In genomic region chr17:13420294-13421277, GRCh38 we compare ENCODE assay signal across 8 cellular contexts.
A peak's percentile ranks its signal among the peaks of the same experiment; 100 is the strongest.
DNase-seq lines count a peak whose midpoint lies in the region; ATAC-seq and TF ChIP-seq lines count a peak whose summit lies in the region.

No MANE protein-coding gene starts in this region.

- POLR2A ChIA-PET in RWPE1 (lab: Yijun Ruan, JAX; ENCODE audit: low non-redundant PET): no interaction called here

- ATAC-seq in upper lobe of left lung (ENCODE audit: low FRiP score in 2 of 2): peak; percentile 64 to 79

- H3K36me3 ChIP-seq in upper lobe of left lung: no peaks in the 10 kb centered on the region

- peaks cover 10 to 18% (median 10%) of the 10 kb centered on the region in 4 donors for H3K4me1 ChIP-seq in upper lobe of left lung

- CTCF ChIA-PET in RWPE1 (lab: Yijun Ruan, JAX): no interaction called here

- no peaks in the 10 kb centered on the region for H3K9me3 ChIP-seq in upper lobe of left lung

- DNase-seq in SIG-M5 treated with dmso at 0.1 percent for 504 hours (lab: John Stamatoyannopoulos, UW; ENCODE audit: unreplicated experiment) (peak; percentile 52), SIG-M5 (lab: John Stamatoyannopoulos, UW) (no peak), RWPE1 (ENCODE audit: low spot score) (peak; percentile 62), fibroblast of villous mesenchyme (ENCODE audit: low read depth) (peak; percentile 91), upper lobe of left lung (peak in 1 of 2 donors; percentile 28), NK-92 (lab: John Stamatoyannopoulos, UW; ENCODE audit: unreplicated experiment) (no peak), NCI-H526 treated with DMSO at 0.1 percent for 48 hours (lab: John Stamatoyannopoulos, UW) (no peak), NCI-H1092 (lab: John Stamatoyannopoulos, UW) (no peak)

- H3K27me3 ChIP-seq in upper lobe of left lung: no peaks in the 10 kb centered on the region

- TF ChIP-seq EP300 in upper lobe of left lung (IDR thresholded peaks at IDR 0.05): peak; percentile 19 to 99 (median 73)

- H3K27ac ChIP-seq in RWPE1 (peak overlapping the region; percentile 66), upper lobe of left lung (peak overlapping the region in 3 of 4 donors; percentile 54 to 71 (median 71))

- TF ChIP-seq CTCF in RWPE1 (conservative IDR thresholded peaks at IDR 0.05; ENCODE audit: low read depth) (no peak), fibroblast of villous mesenchyme (IDR thresholded peaks at IDR 0.05; ENCODE audit: insufficient read depth, low read depth, low read length) (no peak), upper lobe of left lung (IDR thresholded peaks at IDR 0.05) (peak in 1 of 6 experiments; percentile 10)

- WGBS in upper lobe of left lung, 2 donors: 67 to 75% methylated on average over 4 of the region's 4 CpGs

- TF ChIP-seq POLR2A in upper lobe of left lung (IDR thresholded peaks at IDR 0.05): peak in 1 of 4 donors; percentile 11

- no peak overlapping the region for H3K4me3 ChIP-seq in fibroblast of villous mesenchyme (ENCODE audit: low read depth, low read length)
- H3K4me3 ChIP-seq in upper lobe of left lung: no peak overlapping the region

Comparison
In these comparisons a context has a peak if more than half of its experiments do, and no peak if none do; other contexts are left out.
1. DNase-seq: peak in SIG-M5 treated with dmso at 0.1 percent for 504 hours (single experiment), RWPE1 (single experiment) and fibroblast of villous mesenchyme (single experiment); none in SIG-M5 (single experiment), NK-92 (single experiment), NCI-H526 treated with DMSO at 0.1 percent for 48 hours (single experiment) and NCI-H1092 (single experiment).